28 cellular contexts compared by ENCODE assay signal in genomic region chr18:52310651-52311050, GRCh38.
"Had no signal": no experiment of that assay in that cellular context is flagged by ENCODE, and none has a peak within 500 bp of the region (broad histone marks: within the 10 kb centered on the region; RNA-seq: fewer than 3 reads in every experiment).

No MANE protein-coding gene starts in this region.

- H3K4me3 ChIP-seq: SK-N-MC had no signal

- FAIRE-seq: TTC549 had no signal

- ATAC-seq: activated T-helper 17 cell treated with anti-CD3 and anti-CD28 coated beads, Interleukin-2, amount 50 U/mL, for 72 hours; Panc1; Right ventricle myocardium inferior; T-cell had no signal

- DNase-seq: activated CD4-positive, alpha-beta memory T cell treated with anti-CD3 and anti-CD28 coated beads for 36 hours; activated CD4-positive, alpha-beta T cell treated with anti-CD3 and anti-CD28 coated beads, Interleukin-2, amount 10 ng/mL, durations not matched to agents 7 days and 5 days; activated CD4-positive, CD25-positive, alpha-beta regulatory T cell; activated CD8-positive, alpha-beta memory T cell treated with anti-CD3 and anti-CD28 coated beads for 24 hours; activated gamma-delta T cell treated with Interleukin-2 at 50 U/mL for 16 hours; activated naive CD4-positive, alpha-beta T cell treated with anti-CD3 and anti-CD28 coated beads, Interleukin-2, amount 10 ng/mL, durations not matched to agents 7 days and 5 days; activated naive CD8-positive, alpha-beta T cell treated with anti-CD3 and anti-CD28 coated beads for 36 hours; activated T-cell treated with anti-CD3 and anti-CD28 coated beads for 4 hours; activated T-cell treated with anti-CD3 and anti-CD28 coated beads, Interleukin-2, amount 50 U/mL, for 48 hours; caudate nucleus; Kasumi-1; KBM-7; NCI-H1436 treated with DMSO at 0.1 percent for 48 hours; NCI-H187; NCI-H2081 treated with DMSO at 0.1 percent for 48 hours; NCI-H2171 treated with DMSO at 0.1 percent for 48 hours; NCI-H226; NCI-H526; OCI-M1; RPMI8226; T-cell; T-helper 2 cell; T1000 had no signal

- H3K27ac ChIP-seq: SK-N-MC had no signal
